In genomic region chr13:97109841-97110492, GRCh38 we compare ENCODE assay signal across 8 cellular contexts.
DNase-seq lines count a peak whose midpoint lies in the region; ATAC-seq and TF ChIP-seq lines count a peak whose summit lies in the region.

No MANE protein-coding gene starts in this region.

- H3K9me3 Mint-ChIP-seq in activated T-helper 2 cell treated with anti-CD3 and anti-CD28 coated beads, Interferon-gamma antibody, Interleukin-2, Interleukin-4, amounts not matched to agents 10 μg/mL and 5 μg/mL and 100 μg/mL, durations not matched to agents 14 hours and 24 hours and 36 hours, result no peaks in the 10 kb centered on the region
- no peaks in the 10 kb centered on the region for H3K9me3 Mint-ChIP-seq in neural crest cell

- H3K4me3 Mint-ChIP-seq in activated T-helper 2 cell treated with anti-CD3 and anti-CD28 coated beads, Interferon-gamma antibody, Interleukin-2, Interleukin-4, amounts not matched to agents 10 μg/mL and 5 μg/mL and 100 μg/mL, durations not matched to agents 14 hours and 24 hours and 36 hours (ENCODE audit: low read depth), result no peak overlapping the region
- peak overlapping the region; percentile 39 for H3K4me3 Mint-ChIP-seq in neural crest cell

- DNase-seq in DND-41 (peak; percentile 76), GM23248 (peak; percentile 95), Kasumi-1 (lab: John Stamatoyannopoulos, UW) (peak; percentile 66 to 70), RPMI8226 (peak; percentile 70), fibroblast of the aortic adventitia (ENCODE audit: low read depth) (peak; percentile 94), neural crest cell (ENCODE audit: low read depth, low spot score) (peak; percentile 87), stomach (peak; percentile 93)
- DNase-seq in activated T-helper 2 cell treated with anti-CD3 and anti-CD28 coated beads, Interferon-gamma antibody, Interleukin-2, Interleukin-4, amounts not matched to agents 10 μg/mL and 5 μg/mL and 100 μg/mL, durations not matched to agents 14 hours and 24 hours and 36 hours (ENCODE audit: low spot score), result peak; percentile 75

- TF ChIP-seq CTCF in DND-41 (IDR thresholded peaks at IDR 0.05; ENCODE audit: borderline replicate concordance, extremely low read depth, low read length, poor library complexity, severe bottlenecking), result peak; percentile 93
- peak; percentile 80 for TF ChIP-seq CTCF in fibroblast of the aortic adventitia (IDR thresholded peaks at IDR 0.05; ENCODE audit: insufficient read depth, low read length)
- peak; percentile 99 for TF ChIP-seq CTCF in neural crest cell (conservative IDR thresholded peaks at IDR 0.05)
- peak in 6 of 7 experiments; percentile 53 to 96 (median 94) for TF ChIP-seq CTCF in stomach (IDR thresholded peaks at IDR 0.05)

- H2AFZ ChIP-seq in DND-41 (ENCODE audit: low read depth, low read length) (0 out of 2 replicates have a peak overlapping the region, but pooled peaks have one; percentile 40), GM23248 (peak overlapping the region; percentile 48; the same call in 1 of the 2 replicates)

- ATAC-seq in DND-41 (ENCODE audit: insufficient read depth, low read depth), result peak; percentile 99

- peaks cover 9% of the 10 kb centered on the region for H3K4me1 Mint-ChIP-seq in activated T-helper 2 cell treated with anti-CD3 and anti-CD28 coated beads, Interferon-gamma antibody, Interleukin-2, Interleukin-4, amounts not matched to agents 10 μg/mL and 5 μg/mL and 100 μg/mL, durations not matched to agents 14 hours and 24 hours and 36 hours (ENCODE audit: low read depth)
- H3K4me1 Mint-ChIP-seq in neural crest cell, result peaks cover 51% of the 10 kb centered on the region

- TF ChIP-seq POLR2A in stomach (IDR thresholded peaks at IDR 0.05), result no peak

- peaks cover 16% of the 10 kb centered on the region; the same call in 1 of the 2 replicates for H3F3A ChIP-seq in GM23248 (ENCODE audit: insufficient read depth)

- H3K27ac ChIP-seq in DND-41 (ENCODE audit: low read length), result no peak overlapping the region
- H3K27ac ChIP-seq in GM23248, result no peak overlapping the region
- H3K27ac ChIP-seq in stomach, result peak overlapping the region in 3 of 5 donors; percentile 16 to 73 (median 60)

- peaks cover 46% of the 10 kb centered on the region for H3K27me3 Mint-ChIP-seq in activated T-helper 2 cell treated with anti-CD3 and anti-CD28 coated beads, Interferon-gamma antibody, Interleukin-2, Interleukin-4, amounts not matched to agents 10 μg/mL and 5 μg/mL and 100 μg/mL, durations not matched to agents 14 hours and 24 hours and 36 hours (ENCODE audit: low read depth)
- peaks cover 23% of the 10 kb centered on the region for H3K27me3 Mint-ChIP-seq in neural crest cell (ENCODE audit: low read depth)

- no peak for TF ChIP-seq EP300 in stomach (IDR thresholded peaks at IDR 0.05)

- H3K9me3 ChIP-seq in DND-41 (ENCODE audit: insufficient read depth, low read length, severe bottlenecking) (no peaks in the 10 kb centered on the region), GM23248 (ENCODE audit: low read depth) (no peaks in the 10 kb centered on the region), stomach (no peaks in the 10 kb centered on the region)

- H3K4me3 ChIP-seq in DND-41 (ENCODE audit: low read depth in 1 of 2, low read length in 2 of 2), result no peak overlapping the region
- H3K4me3 ChIP-seq in GM23248, result peak overlapping the region; percentile 60
- H3K4me3 ChIP-seq in fibroblast of the aortic adventitia (ENCODE audit: low read depth, low read length), result no peak overlapping the region
- peak overlapping the region in 2 of 4 donors; percentile 6 to 12 for H3K4me3 ChIP-seq in stomach

- in situ Hi-C loops in GM23248 (cut with MboI), result loop anchor here (10.0 kb wide), 1 partner anchor 95 kb away; no protein-coding TSS in a partner anchor

- H3K79me2 ChIP-seq in DND-41 (ENCODE audit: insufficient read depth, low read length), result no peaks in the 10 kb centered on the region
- H3K79me2 ChIP-seq in GM23248 (ENCODE audit: insufficient read depth), result no peaks in the 10 kb centered on the region

- H3K4me2 ChIP-seq in DND-41 (ENCODE audit: insufficient read depth, low read length), result peak overlapping the region; percentile 55
- H3K4me2 ChIP-seq in GM23248 (ENCODE audit: unreplicated experiment), result peak overlapping the region; percentile 77

- H3K4me1 ChIP-seq in DND-41 (ENCODE audit: insufficient read depth, low read length), result peaks cover 7% of the 10 kb centered on the region
- 0 out of 2 replicates have a peak, but pooled peaks cover 5% of the 10 kb centered on the region for H3K4me1 ChIP-seq in GM23248 (ENCODE audit: insufficient read depth)
- peaks cover 20 to 66% (median 48%) of the 10 kb centered on the region in 4 donors for H3K4me1 ChIP-seq in stomach

- 0 out of 2 replicates have a peak, but pooled peaks cover 3% of the 10 kb centered on the region for H3K9me2 ChIP-seq in GM23248 (ENCODE audit: insufficient read depth)

- H3K27me3 ChIP-seq in DND-41 (ENCODE audit: insufficient read depth, low read length, poor library complexity), result peaks cover 3% of the 10 kb centered on the region
- H3K27me3 ChIP-seq in GM23248 (replicated peaks; ENCODE audit: insufficient read depth), result no peaks in the 10 kb centered on the region
- no peaks in the 10 kb centered on the region for H3K27me3 ChIP-seq in stomach

- 14% methylated on average over 34 of the region's 34 CpGs for WGBS in GM23248 (ENCODE audit: low coverage in 1 of 2, low lambda C conversion rate in 2 of 2, missing lambda C conversion rate in 2 of 2), 2 experiments
- 12 to 15% (median 14%) methylated on average over 23 to 34 of the region's 34 CpGs for WGBS in stomach, 5 donors

- intact Hi-C loops in activated T-helper 2 cell treated with anti-CD3 and anti-CD28 coated beads, Interferon-gamma antibody, Interleukin-2, Interleukin-4, amounts not matched to agents 10 μg/mL and 5 μg/mL and 100 μg/mL, durations not matched to agents 14 hours and 24 hours and 36 hours (cut with micrococcal nuclease), result loop anchor here (1.0 to 5.0 kb wide), 3 partner anchors 102 to 249 kb away; no protein-coding TSS in a partner anchor
- intact Hi-C loops in stomach (cut with DNase I; ENCODE audit: low total_unique reads), result loop anchor here (5.0 kb wide), 1 partner anchor 252 kb away; no protein-coding TSS in a partner anchor

- H3K9ac ChIP-seq in DND-41 (ENCODE audit: low read depth, low read length) (no peak overlapping the region), GM23248 (peak overlapping the region; percentile 38; the same call in 1 of the 2 replicates)

- H3K36me3 ChIP-seq in DND-41 (ENCODE audit: insufficient read depth, low read length) (no peaks in the 10 kb centered on the region), GM23248 (ENCODE audit: low read depth) (no peaks in the 10 kb centered on the region), stomach (no peaks in the 10 kb centered on the region)

- H4K20me1 ChIP-seq in DND-41 (ENCODE audit: insufficient read depth, low read length), result no peaks in the 10 kb centered on the region
- no peaks in the 10 kb centered on the region for H4K20me1 ChIP-seq in GM23248 (ENCODE audit: insufficient read depth)

- H3K27ac Mint-ChIP-seq in activated T-helper 2 cell treated with anti-CD3 and anti-CD28 coated beads, Interferon-gamma antibody, Interleukin-2, Interleukin-4, amounts not matched to agents 10 μg/mL and 5 μg/mL and 100 μg/mL, durations not matched to agents 14 hours and 24 hours and 36 hours, result no peak overlapping the region
- H3K27ac Mint-ChIP-seq in neural crest cell (ENCODE audit: unreplicated experiment), result no peak overlapping the region

- no peaks in the 10 kb centered on the region for H3K36me3 Mint-ChIP-seq in activated T-helper 2 cell treated with anti-CD3 and anti-CD28 coated beads, Interferon-gamma antibody, Interleukin-2, Interleukin-4, amounts not matched to agents 10 μg/mL and 5 μg/mL and 100 μg/mL, durations not matched to agents 14 hours and 24 hours and 36 hours (ENCODE audit: low read depth)
- no peaks in the 10 kb centered on the region for H3K36me3 Mint-ChIP-seq in neural crest cell (ENCODE audit: low read depth)

Comparison
In these comparisons a context has a peak if more than half of its experiments do, and no peak if none do; other contexts are left out.
1. H3K27ac ChIP-seq: peak in stomach (3 of 5); none in DND-41 (single experiment) and GM23248 (single experiment).
2. Peak in every context shown above with its lines, with median percentiles within 50 percentile points of each other: DNase-seq and CTCF ChIP-seq.